In genomic region chr1:2360588-2361364, GRCh38 we compare ENCODE assay signal across 1 cellular context.
TF ChIP-seq lines count a peak whose summit lies in the region.

No MANE protein-coding gene starts in this region.

TF ChIP-seq in endothelial cell of umbilical vein, 7 proteins besides CTCF, POLR2A, EP300 and RAD21:
- TF ChIP-seq GATA2 (IDR thresholded peaks at IDR 0.05; ENCODE audit: insufficient read depth, insufficient read length, low read depth, low read length) (no peak), EZH2 (IDR thresholded peaks at IDR 0.05; ENCODE audit: borderline replicate concordance, low read depth, low read length, severe bottlenecking) (no peak), MAX (IDR thresholded peaks at IDR 0.05; ENCODE audit: insufficient read depth, insufficient read length) (no peak), POLR2AphosphoS5 (IDR thresholded peaks at IDR 0.05; ENCODE audit: insufficient read depth, low read depth, low read length) (no peak), MYC (IDR thresholded peaks at IDR 0.05; ENCODE audit: low read depth, low read length) (no peak), FOS (IDR thresholded peaks at IDR 0.05; ENCODE audit: borderline replicate concordance, insufficient read depth, low read length) (no peak)
TF ChIP-seq in endothelial cell of umbilical vein: peak in this region for 0.
